In the genomic region with DNA sequence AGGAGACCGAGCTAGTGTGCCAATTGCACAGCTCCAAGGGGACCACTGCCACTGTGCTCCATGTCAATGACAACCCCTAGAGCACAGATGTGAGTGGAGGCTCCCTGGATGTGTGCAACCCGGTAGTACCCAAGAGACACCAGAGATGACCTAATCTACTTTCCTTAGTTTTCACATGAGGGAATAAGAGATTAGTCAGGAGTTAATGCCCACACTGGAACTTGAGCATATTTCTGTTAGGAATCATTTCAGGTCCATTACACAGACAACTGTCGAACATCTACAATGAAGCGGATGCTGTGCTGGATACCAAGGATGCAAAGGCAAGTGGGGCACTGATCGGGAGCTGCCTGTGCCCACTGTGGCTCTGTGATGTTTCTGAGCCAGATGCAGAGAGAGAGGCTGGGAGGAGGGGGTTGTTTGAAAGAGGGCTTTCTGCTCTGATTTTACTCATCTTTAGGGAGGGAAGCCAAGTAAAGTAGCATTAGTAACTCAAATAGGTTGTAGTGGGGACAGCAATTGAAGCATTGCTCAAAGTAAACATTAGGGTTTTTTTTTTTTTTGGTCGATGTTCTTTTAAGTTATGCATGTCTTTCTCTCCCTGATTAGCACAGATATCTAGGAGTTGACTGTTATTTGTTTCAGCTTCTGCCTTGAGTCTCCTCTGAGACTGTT, we compare ENCODE assay signal across 15 cellular contexts.
DNase-seq lines count a peak whose midpoint lies in the region; ATAC-seq, FAIRE-seq and TF ChIP-seq lines count a peak whose summit lies in the region.
"Had no signal": no experiment of that assay in that cellular context is flagged by ENCODE, and none has a peak within 500 bp of the region (broad histone marks: within the 10 kb centered on the region; RNA-seq: fewer than 3 reads in every experiment).

No MANE protein-coding gene starts in this region.

- H3K4me3 ChIP-seq in small intestine (ENCODE audit: low read depth in 1 of 2, low read length in 2 of 2) = no peak overlapping the region
- H3K4me3 ChIP-seq: body of pancreas had no signal

- H3K27ac ChIP-seq in small intestine (ENCODE audit: low read depth in 1 of 2, low read length in 1 of 2) = no peak overlapping the region
- H3K27ac ChIP-seq: body of pancreas had no signal

- no peaks in the 10 kb centered on the region for H3K4me1 ChIP-seq in small intestine (ENCODE audit: control insufficient read depth in 2 of 2, insufficient read depth in 1 of 2, low read depth in 1 of 2, low read length in 1 of 2)
- H3K4me1 ChIP-seq: body of pancreas had no signal

- peak overlapping the region; percentile 39 for H3K27ac Mint-ChIP-seq in activated CD8-positive, alpha-beta T cell treated with anti-CD3 and anti-CD28 coated beads, Interleukin-2, amount 10 ng/mL, durations not matched to agents 7 days and 5 days
- no peak overlapping the region for H3K27ac Mint-ChIP-seq in activated CD8-positive, alpha-beta T cell treated with anti-CD3 and anti-CD28 coated beads for 36 hours
- H3K27ac Mint-ChIP-seq in nephron progenitor cell = peak overlapping the region; percentile 37
- H3K27ac Mint-ChIP-seq: progenitor cell of endocrine pancreas had no signal

- FAIRE-seq in small intestine (lab: Jason Lieb, UNC) = no peak

- POLR2A ChIA-PET in activated CD8-positive, alpha-beta T cell treated with anti-CD3 and anti-CD28 coated beads, Interleukin-2, amount 10 ng/mL, durations not matched to agents 7 days and 5 days (lab: Charles Lee) = interaction anchor here (0.6 kb wide), 1 partner anchor 47 kb away, joined by 3 read pairs; no protein-coding TSS in a partner anchor
- POLR2A ChIA-PET in activated CD8-positive, alpha-beta T cell treated with anti-CD3 and anti-CD28 coated beads for 36 hours (lab: Charles Lee) = no interaction called here

- H3K4me3 Mint-ChIP-seq in activated CD8-positive, alpha-beta T cell treated with anti-CD3 and anti-CD28 coated beads, Interleukin-2, amount 10 ng/mL, durations not matched to agents 7 days and 5 days = no peak overlapping the region
- no peak overlapping the region for H3K4me3 Mint-ChIP-seq in activated CD8-positive, alpha-beta T cell treated with anti-CD3 and anti-CD28 coated beads for 36 hours
- no peak overlapping the region for H3K4me3 Mint-ChIP-seq in nephron progenitor cell

- no peaks in the 10 kb centered on the region for H3K9me3 ChIP-seq in small intestine (ENCODE audit: control insufficient read depth, low read depth)
- H3K9me3 ChIP-seq: body of pancreas had no signal

- intact Hi-C loops in activated CD8-positive, alpha-beta T cell treated with anti-CD3 and anti-CD28 coated beads for 36 hours (cut with micrococcal nuclease) = loop anchor here (5.0 to 10.0 kb wide), 2 partner anchors 38 to 70 kb away; no protein-coding TSS in a partner anchor

- H3K36me3 ChIP-seq in small intestine (ENCODE audit: control insufficient read depth in 2 of 2, insufficient read depth in 2 of 2, low read length in 2 of 2) = peaks cover 0 to 1% of the 10 kb centered on the region in 2 donors

- no peak for ATAC-seq in activated CD8-positive, alpha-beta T cell treated with anti-CD3 and anti-CD28 coated beads, Interleukin-2, amount 10 ng/mL, durations not matched to agents 7 days and 5 days
- ATAC-seq in activated CD8-positive, alpha-beta T cell treated with anti-CD3 and anti-CD28 coated beads for 36 hours = no peak
- ATAC-seq in GM21526 (IDR thresholded peaks at IDR 0.05; ENCODE audit: low FRiP score, unreplicated experiment) = no peak
- ATAC-seq: body of pancreas had no signal

- H3K27me3 ChIP-seq in small intestine (ENCODE audit: control insufficient read depth in 2 of 2, insufficient read depth in 2 of 2, low read length in 2 of 2) = no peaks in the 10 kb centered on the region
- H3K27me3 ChIP-seq: body of pancreas had no signal

- no peak for TF ChIP-seq CTCF in activated CD8-positive, alpha-beta T cell treated with anti-CD3 and anti-CD28 coated beads for 36 hours (IDR thresholded peaks at IDR 0.05)
- TF ChIP-seq CTCF in nephron progenitor cell (IDR thresholded peaks at IDR 0.05) = no peak

- H3K9me3 Mint-ChIP-seq in activated CD8-positive, alpha-beta T cell treated with anti-CD3 and anti-CD28 coated beads, Interleukin-2, amount 10 ng/mL, durations not matched to agents 7 days and 5 days (ENCODE audit: insufficient read depth) = peaks cover 5% of the 10 kb centered on the region
- H3K9me3 Mint-ChIP-seq in activated CD8-positive, alpha-beta T cell treated with anti-CD3 and anti-CD28 coated beads for 36 hours = peaks cover 4% of the 10 kb centered on the region
- peaks cover 16% of the 10 kb centered on the region for H3K9me3 Mint-ChIP-seq in nephron progenitor cell

- WGBS in small intestine, 3 donors = 68 to 71% (median 70%) methylated on average over 6 of the region's 6 CpGs

- H3K36me3 Mint-ChIP-seq in activated CD8-positive, alpha-beta T cell treated with anti-CD3 and anti-CD28 coated beads, Interleukin-2, amount 10 ng/mL, durations not matched to agents 7 days and 5 days (ENCODE audit: low read depth) = peaks cover 73% of the 10 kb centered on the region
- peaks cover 47% of the 10 kb centered on the region for H3K36me3 Mint-ChIP-seq in activated CD8-positive, alpha-beta T cell treated with anti-CD3 and anti-CD28 coated beads for 36 hours (ENCODE audit: low read depth)
- H3K36me3 Mint-ChIP-seq in nephron progenitor cell (ENCODE audit: low read depth) = peaks cover 47% of the 10 kb centered on the region

- no peak for DNase-seq in activated CD8-positive, alpha-beta T cell treated with anti-CD3 and anti-CD28 coated beads, Interleukin-2, amount 10 ng/mL, durations not matched to agents 7 days and 5 days
- DNase-seq in activated CD8-positive, alpha-beta T cell treated with anti-CD3 and anti-CD28 coated beads for 36 hours = no peak
- DNase-seq in NCI-H1694 treated with DMSO at 0.1 percent for 48 hours (lab: John Stamatoyannopoulos, UW) (peak; percentile 60), astrocyte of the hippocampus (ENCODE audit: low read depth, low spot score) (peak; percentile 16), nephron progenitor cell (no peak), small intestine (no peak)
- no peak for DNase-seq in stimulated activated CD4-positive, alpha-beta T cell treated with anti-CD3 and anti-CD28 coated beads, Interleukin-2, amount 100 ng/mL, for 48 hours
- DNase-seq: activated CD4-positive, alpha-beta T cell treated with anti-CD3 and anti-CD28 coated beads for 1 hour; body of pancreas; effector memory CD4-positive, alpha-beta T cell; NCI-H2081 treated with DMSO at 0.1 percent for 48 hours; stimulated activated CD8-positive, alpha-beta memory T cell treated with anti-CD3 and anti-CD28 coated beads, Interleukin-4, amount 100 ng/mL, for 48 hours; SW 1271 had no signal

- H3K27me3 Mint-ChIP-seq in activated CD8-positive, alpha-beta T cell treated with anti-CD3 and anti-CD28 coated beads, Interleukin-2, amount 10 ng/mL, durations not matched to agents 7 days and 5 days (ENCODE audit: low read depth) = no peaks in the 10 kb centered on the region
- no peaks in the 10 kb centered on the region for H3K27me3 Mint-ChIP-seq in activated CD8-positive, alpha-beta T cell treated with anti-CD3 and anti-CD28 coated beads for 36 hours
- H3K27me3 Mint-ChIP-seq in nephron progenitor cell (ENCODE audit: low read depth, poor library complexity) = peaks cover 2% of the 10 kb centered on the region
- H3K27me3 Mint-ChIP-seq: progenitor cell of endocrine pancreas had no signal

- H3K4me1 Mint-ChIP-seq in activated CD8-positive, alpha-beta T cell treated with anti-CD3 and anti-CD28 coated beads, Interleukin-2, amount 10 ng/mL, durations not matched to agents 7 days and 5 days (ENCODE audit: low read depth) = peaks cover 38% of the 10 kb centered on the region
- peaks cover 65% of the 10 kb centered on the region for H3K4me1 Mint-ChIP-seq in activated CD8-positive, alpha-beta T cell treated with anti-CD3 and anti-CD28 coated beads for 36 hours (ENCODE audit: low read depth)
- no peaks in the 10 kb centered on the region for H3K4me1 Mint-ChIP-seq in nephron progenitor cell

- CTCF ChIA-PET in activated CD8-positive, alpha-beta T cell treated with anti-CD3 and anti-CD28 coated beads, Interleukin-2, amount 10 ng/mL, durations not matched to agents 7 days and 5 days (lab: Charles Lee) = no interaction called here
- CTCF ChIA-PET in activated CD8-positive, alpha-beta T cell treated with anti-CD3 and anti-CD28 coated beads for 36 hours (lab: Charles Lee) = no interaction called here

Comparison
In these comparisons a context has a peak if more than half of its experiments do, and no peak if none do; other contexts are left out.
1. DNase-seq: peak in NCI-H1694 treated with DMSO at 0.1 percent for 48 hours (single experiment) and astrocyte of the hippocampus (single experiment); none in activated CD8-positive, alpha-beta T cell treated with anti-CD3 and anti-CD28 coated beads, Interleukin-2, amount 10 ng/mL, durations not matched to agents 7 days and 5 days (single experiment), activated CD8-positive, alpha-beta T cell treated with anti-CD3 and anti-CD28 coated beads for 36 hours (single experiment), nephron progenitor cell (single experiment), stimulated activated CD4-positive, alpha-beta T cell treated with anti-CD3 and anti-CD28 coated beads, Interleukin-2, amount 100 ng/mL, for 48 hours (0 of 2) and small intestine (single experiment).